Comparison of ENCODE assay signal across 14 cellular contexts in the genomic region with DNA sequence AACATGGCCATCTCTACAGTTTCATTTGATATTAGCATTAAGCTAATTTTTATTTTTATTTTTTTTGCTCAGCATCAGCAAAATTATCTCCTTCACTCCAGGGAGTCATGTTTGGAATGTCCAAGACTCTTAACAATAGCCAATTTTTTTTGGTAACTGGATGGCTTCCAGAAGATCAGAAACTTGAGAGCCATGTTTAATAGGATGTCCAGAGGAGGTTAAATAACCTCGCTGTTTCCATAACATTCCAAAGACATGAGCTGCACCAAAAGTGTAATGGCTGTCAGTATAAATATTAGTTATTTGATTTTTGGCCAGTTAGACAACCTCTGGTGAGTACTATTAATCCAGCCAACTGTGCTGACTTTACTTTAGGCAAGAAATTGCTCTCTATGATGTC.
A peak's percentile ranks its signal among the peaks of the same experiment; 100 is the strongest.
DNase-seq lines count a peak whose midpoint lies in the region; ATAC-seq and TF ChIP-seq lines count a peak whose summit lies in the region.
"Had no signal": no experiment of that assay in that cellular context is flagged by ENCODE, and none has a peak within 500 bp of the region (broad histone marks: within the 10 kb centered on the region; RNA-seq: fewer than 3 reads in every experiment).

No MANE protein-coding gene starts in this region.

- H3K4me3 ChIP-seq in PC-3 (ENCODE audit: low read length) (no peak overlapping the region; the same call in 1 of the 2 replicates), endodermal cell (ENCODE audit: low read length) (no peak overlapping the region)

- CTCF ChIA-PET in PC-3 (lab: Charles Lee) = interaction anchor here (0.6 kb wide), 2 partner anchors 19 to 93 kb away, joined by 3 read pairs; no protein-coding TSS in a partner anchor

- peaks cover 41% of the 10 kb centered on the region for H3K4me1 ChIP-seq in PC-3 (ENCODE audit: insufficient read depth, low read length)
- no peaks in the 10 kb centered on the region for H3K4me1 ChIP-seq in endodermal cell (ENCODE audit: control insufficient read depth, insufficient read depth, low read length)

- H2AFZ ChIP-seq in PC-3 (ENCODE audit: low read length) = no peak overlapping the region

- H3F3A ChIP-seq in PC-3 (ENCODE audit: low read length, unreplicated experiment) = peaks cover 9% of the 10 kb centered on the region

- peak; percentile 96 for ATAC-seq in PC-3
- no peak for ATAC-seq in HG03439 (IDR thresholded peaks at IDR 0.05; ENCODE audit: unreplicated experiment)
- ATAC-seq: stimulated activated naive B cell treated with anti-CD40 and anti-IgM and Interleukin-4, amounts not matched to agents 10 μg/mL and 1 μg/mL and 100 μg/mL, for 72 hours had no signal

- TF ChIP-seq CTCF in PC-3 (conservative IDR thresholded peaks at IDR 0.05; ENCODE audit: low read depth, low read length) (no peak), endodermal cell (conservative IDR thresholded peaks at IDR 0.05) (no peak)

- H3K4me1 Mint-ChIP-seq in endodermal cell = no peaks in the 10 kb centered on the region
- H3K4me1 Mint-ChIP-seq: activated naive CD4-positive, alpha-beta T cell treated with anti-CD3 and anti-CD28 coated beads, Interleukin-2, amount 10 ng/mL, durations not matched to agents 7 days and 5 days; stimulated activated naive B cell treated with anti-CD40 and anti-IgM and Interleukin-4, amounts not matched to agents 10 μg/mL and 1 μg/mL and 100 μg/mL, for 72 hours had no signal

- H3K9me3 Mint-ChIP-seq in endodermal cell = peaks cover 4% of the 10 kb centered on the region
- H3K9me3 Mint-ChIP-seq: activated naive CD4-positive, alpha-beta T cell treated with anti-CD3 and anti-CD28 coated beads, Interleukin-2, amount 10 ng/mL, durations not matched to agents 7 days and 5 days; CD4-positive, alpha-beta T cell; stimulated activated naive B cell treated with anti-CD40 and anti-IgM and Interleukin-4, amounts not matched to agents 10 μg/mL and 1 μg/mL and 100 μg/mL, for 72 hours had no signal

- H3K27ac ChIP-seq in PC-3 (ENCODE audit: low read length) (peak overlapping the region; percentile 89), endodermal cell (ENCODE audit: low read depth, low read length) (no peak overlapping the region)

- H3K36me3 Mint-ChIP-seq in endodermal cell (ENCODE audit: low read depth) = peaks cover 4% of the 10 kb centered on the region
- H3K36me3 Mint-ChIP-seq: activated naive CD4-positive, alpha-beta T cell treated with anti-CD3 and anti-CD28 coated beads, Interleukin-2, amount 10 ng/mL, durations not matched to agents 7 days and 5 days had no signal

- peak overlapping the region; percentile 41 for H3K9ac ChIP-seq in PC-3 (ENCODE audit: low read length)
- no peak overlapping the region for H3K9ac ChIP-seq in endodermal cell (ENCODE audit: extremely low read depth, low read length, poor library complexity, severe bottlenecking)

- no peaks in the 10 kb centered on the region for H3K36me3 ChIP-seq in PC-3 (ENCODE audit: low read depth, low read length)
- no peaks in the 10 kb centered on the region for H3K36me3 ChIP-seq in endodermal cell (ENCODE audit: control insufficient read depth, insufficient read depth, low read length)

- no peaks in the 10 kb centered on the region for H3K9me2 ChIP-seq in PC-3 (replicated peaks; ENCODE audit: low read length)

- H3K9me3 ChIP-seq in PC-3 (ENCODE audit: low read length) (no peaks in the 10 kb centered on the region), endodermal cell (ENCODE audit: control insufficient read depth, low read length) (peaks cover 9% of the 10 kb centered on the region)

- H3K27me3 ChIP-seq in PC-3 (ENCODE audit: low read length) (no peaks in the 10 kb centered on the region), endodermal cell (ENCODE audit: control insufficient read depth, insufficient read depth, low read length, poor library complexity, severe bottlenecking) (no peaks in the 10 kb centered on the region)

- intact Hi-C loops in PC-3 (cut with micrococcal nuclease) = no loop called here

- H3K4me2 ChIP-seq in PC-3 (ENCODE audit: low read length) = peak overlapping the region; percentile 59

- H3K79me2 ChIP-seq in PC-3 (ENCODE audit: low read length) = 0 out of 2 replicates have a peak, but pooled peaks cover 4% of the 10 kb centered on the region

- 88 to 100% methylated on average over 1 of the region's 1 CpG for WGBS in endodermal cell (ENCODE audit: insufficient coverage in 1 of 2, insufficient read length in 1 of 2), 2 experiments

- H3K27me3 Mint-ChIP-seq in endodermal cell (ENCODE audit: insufficient read depth) = peaks cover 2% of the 10 kb centered on the region
- H3K27me3 Mint-ChIP-seq: CD4-positive, alpha-beta T cell; stimulated activated naive B cell treated with anti-CD40 and anti-IgM and Interleukin-4, amounts not matched to agents 10 μg/mL and 1 μg/mL and 100 μg/mL, for 72 hours had no signal

- no peak overlapping the region for H3K4me3 Mint-ChIP-seq in endodermal cell
- H3K4me3 Mint-ChIP-seq: activated naive CD4-positive, alpha-beta T cell treated with anti-CD3 and anti-CD28 coated beads, Interleukin-2, amount 10 ng/mL, durations not matched to agents 7 days and 5 days; CD4-positive, alpha-beta T cell; stimulated activated naive B cell treated with anti-CD40 and anti-IgM and Interleukin-4, amounts not matched to agents 10 μg/mL and 1 μg/mL and 100 μg/mL, for 72 hours had no signal

- no peaks in the 10 kb centered on the region for H4K20me1 ChIP-seq in PC-3 (ENCODE audit: low read length)

- H3K27ac Mint-ChIP-seq in endodermal cell = no peak overlapping the region
- H3K27ac Mint-ChIP-seq: activated naive CD4-positive, alpha-beta T cell treated with anti-CD3 and anti-CD28 coated beads, Interleukin-2, amount 10 ng/mL, durations not matched to agents 7 days and 5 days; CD4-positive, alpha-beta T cell; stimulated activated naive B cell treated with anti-CD40 and anti-IgM and Interleukin-4, amounts not matched to agents 10 μg/mL and 1 μg/mL and 100 μg/mL, for 72 hours had no signal

- DNase-seq in Daoy (ENCODE audit: low read depth) = peak; percentile 75
- peak; percentile 98 for DNase-seq in PC-3
- peak; percentile 0 for DNase-seq in endodermal cell
- peak; percentile 76 for DNase-seq in non-pigmented ciliary epithelial cell (ENCODE audit: low read depth)
- no peak for DNase-seq in NOMO-1 treated with dmso at 0.1 percent for 144 hours (lab: John Stamatoyannopoulos, UW; ENCODE audit: unreplicated experiment)
- no peak for DNase-seq in islet precursor cell
- DNase-seq in DMS53 (lab: John Stamatoyannopoulos, UW) = no peak
- DNase-seq: activated naive CD4-positive, alpha-beta T cell treated with anti-CD3 and anti-CD28 coated beads, Interleukin-2, amount 10 ng/mL, durations not matched to agents 7 days and 5 days; CD4-positive, alpha-beta T cell; hippocampal formation; MV-4-11; stimulated activated CD4-positive, alpha-beta T cell treated with anti-CD3 and anti-CD28 coated beads, Interleukin-2, amount 100 ng/mL, for 48 hours; stimulated activated naive B cell treated with anti-CD40 and anti-IgM and Interleukin-4, amounts not matched to agents 10 μg/mL and 1 μg/mL and 100 μg/mL, for 72 hours had no signal

- POLR2A ChIA-PET in PC-3 (lab: Charles Lee; ENCODE audit: unreplicated experiment) = interaction anchor here (0.6 to 0.8 kb wide), 3 partner anchors 43 to 152 kb away, joined by 3 to 4 read pairs (median 3); no protein-coding TSS in a partner anchor

- BruUV-seq in PC-3 (replicated peaks; lab: Mats Ljungman, UMichigan) = no TSS peak

Comparison
In these comparisons a context has a peak if more than half of its experiments do, and no peak if none do; other contexts are left out.
1. DNase-seq: peak in Daoy (single experiment), PC-3 (single experiment), endodermal cell (single experiment) and non-pigmented ciliary epithelial cell (single experiment); none in NOMO-1 treated with dmso at 0.1 percent for 144 hours (single experiment), islet precursor cell (single experiment) and DMS53 (single experiment).